19 cellular contexts compared by ENCODE assay signal in the genomic region with DNA sequence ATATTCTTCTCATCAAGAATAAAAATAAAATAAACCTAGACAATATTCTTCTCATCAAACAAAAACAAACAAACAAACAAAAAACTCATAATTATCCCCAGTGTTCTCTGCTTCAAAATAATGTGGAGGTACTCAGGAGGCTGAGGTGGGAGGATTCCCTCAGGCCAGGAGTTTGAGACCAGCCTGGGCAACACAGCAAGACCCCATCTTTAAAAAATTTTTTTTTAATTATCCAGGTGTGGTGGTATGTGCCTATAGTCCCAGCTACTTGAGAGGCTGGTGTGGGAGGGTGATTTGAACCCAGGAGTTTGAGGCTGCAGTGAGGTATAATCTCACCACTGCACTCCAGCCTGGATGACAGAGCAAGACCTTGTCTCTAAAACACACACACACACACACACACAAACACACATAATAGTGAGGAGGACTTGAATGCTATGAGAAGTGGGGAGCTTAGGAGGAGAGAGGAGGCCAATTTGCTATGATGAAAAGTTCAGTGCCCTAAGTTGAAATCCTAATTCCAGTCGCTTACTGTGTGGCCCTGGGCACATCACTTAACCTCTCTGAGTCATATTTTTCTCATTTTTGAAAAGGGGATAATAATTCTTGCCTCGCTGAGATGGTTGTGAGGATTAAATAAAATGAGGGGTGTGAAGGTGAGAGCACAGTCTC. TPM values are rescaled to one million over a fixed set of nuclear protein-coding genes. Genes with fewer than 3 reads are reported as not detected.
DNase-seq lines count a peak whose midpoint lies in the region; ATAC-seq and TF ChIP-seq lines count a peak whose summit lies in the region.
"Had no signal": no experiment of that assay in that cellular context is flagged by ENCODE, and none has a peak within 500 bp of the region (broad histone marks: within the 10 kb centered on the region; RNA-seq: fewer than 3 reads in every experiment).

No MANE protein-coding gene starts in this region.

- TF ChIP-seq POLR2A in erythroblast (IDR thresholded peaks at IDR 0.05; ENCODE audit: low read length): no peak

- H3K27me3 Mint-ChIP-seq in activated naive CD4-positive, alpha-beta T cell treated with anti-CD3 and anti-CD28 coated beads, Interleukin-2, amount 50 U/mL, for 24 hours: no peaks in the 10 kb centered on the region
- no peaks in the 10 kb centered on the region for H3K27me3 Mint-ChIP-seq in activated T-helper 17 cell treated with anti-CD3 and anti-CD28 coated beads, Interleukin-2, amount 50 U/mL, for 72 hours
- H3K27me3 Mint-ChIP-seq: naive B cell had no signal

- DNase-seq in activated naive CD4-positive, alpha-beta T cell (lab: John Stamatoyannopoulos, UW): no peak
- peak; percentile 30 to 54 for DNase-seq in erythroblast (lab: John Stamatoyannopoulos, UW)
- DNase-seq in NCI-H1105 (lab: John Stamatoyannopoulos, UW): no peak
- DNase-seq: activated effector memory CD4-positive, alpha-beta T cell treated with anti-CD3 and anti-CD28 coated beads, Interleukin-2, amount 50 U/mL, for 16 hours; amygdala; C1 segment of cervical spinal cord; DMS79; heart right ventricle; midbrain; NCI-H1436 treated with DMSO at 0.1 percent for 48 hours; NCI-H345; NCI-H69; SHP77; tibial artery had no signal

- no peaks in the 10 kb centered on the region for H3K9me3 Mint-ChIP-seq in activated naive CD4-positive, alpha-beta T cell treated with anti-CD3 and anti-CD28 coated beads, Interleukin-2, amount 50 U/mL, for 24 hours
- no peaks in the 10 kb centered on the region for H3K9me3 Mint-ChIP-seq in activated T-helper 17 cell treated with anti-CD3 and anti-CD28 coated beads, Interleukin-2, amount 50 U/mL, for 72 hours

- peak; percentile 65 for ATAC-seq in activated T-helper 17 cell treated with anti-CD3 and anti-CD28 coated beads, Interleukin-2, amount 50 U/mL, for 72 hours (replicated peaks)
- ATAC-seq in HG03095 (IDR thresholded peaks at IDR 0.05; ENCODE audit: unreplicated experiment) (no peak), GM21528 (IDR thresholded peaks at IDR 0.05; ENCODE audit: low FRiP score, unreplicated experiment) (no peak)

- H3K27ac Mint-ChIP-seq in activated naive CD4-positive, alpha-beta T cell treated with anti-CD3 and anti-CD28 coated beads, Interleukin-2, amount 50 U/mL, for 24 hours: peak overlapping the region; percentile 89
- H3K27ac Mint-ChIP-seq in activated T-helper 17 cell treated with anti-CD3 and anti-CD28 coated beads, Interleukin-2, amount 50 U/mL, for 72 hours: peak overlapping the region; percentile 22

- H3K36me3 Mint-ChIP-seq in activated naive CD4-positive, alpha-beta T cell treated with anti-CD3 and anti-CD28 coated beads, Interleukin-2, amount 50 U/mL, for 24 hours: peaks cover 2% of the 10 kb centered on the region
- H3K36me3 Mint-ChIP-seq in activated T-helper 17 cell treated with anti-CD3 and anti-CD28 coated beads, Interleukin-2, amount 50 U/mL, for 72 hours (ENCODE audit: low read depth): no peaks in the 10 kb centered on the region

- peak overlapping the region; percentile 16 for H3K4me3 Mint-ChIP-seq in activated naive CD4-positive, alpha-beta T cell treated with anti-CD3 and anti-CD28 coated beads, Interleukin-2, amount 50 U/mL, for 24 hours
- peak overlapping the region; percentile 25 for H3K4me3 Mint-ChIP-seq in activated T-helper 17 cell treated with anti-CD3 and anti-CD28 coated beads, Interleukin-2, amount 50 U/mL, for 72 hours

- H3K4me1 Mint-ChIP-seq in activated naive CD4-positive, alpha-beta T cell treated with anti-CD3 and anti-CD28 coated beads, Interleukin-2, amount 50 U/mL, for 24 hours: peaks cover 26% of the 10 kb centered on the region
- peaks cover 6% of the 10 kb centered on the region for H3K4me1 Mint-ChIP-seq in activated T-helper 17 cell treated with anti-CD3 and anti-CD28 coated beads, Interleukin-2, amount 50 U/mL, for 72 hours

RNA-seq across cellular contexts. Expression of gene HERC1, which starts 35.8 kb away (rescaled TPM):
- 10 to 100 TPM; 55.2 to 56.7 TPM for total RNA-seq in activated T-helper 17 cell treated with anti-CD3 and anti-CD28 coated beads, Interleukin-2, amount 50 U/mL, for 72 hours

Comparison
In these comparisons a context has a peak if more than half of its experiments do, and no peak if none do; other contexts are left out.
1. DNase-seq: peak in erythroblast (2 of 2); none in activated naive CD4-positive, alpha-beta T cell (0 of 4) and NCI-H1105 (single experiment).